In genomic region chr3:194582196-194582905, GRCh38 we compare ENCODE assay signal across 11 cellular contexts. TPM values are rescaled to one million over a fixed set of nuclear protein-coding genes. Genes with fewer than 3 reads are reported as not detected.
DNase-seq lines count a peak whose midpoint lies in the region; ATAC-seq, FAIRE-seq and TF ChIP-seq lines count a peak whose summit lies in the region.
"Had no signal": no experiment of that assay in that cellular context is flagged by ENCODE, and none has a peak within 500 bp of the region (broad histone marks: within the 10 kb centered on the region; RNA-seq: fewer than 3 reads in every experiment).

No MANE protein-coding gene starts in this region.

- no peak for TF ChIP-seq EP300 in H1 (IDR thresholded peaks at IDR 0.05; ENCODE audit: borderline replicate concordance in 1 of 2, low read depth in 2 of 2, low read length in 2 of 2)

- H3K4ac ChIP-seq in H1 (replicated peaks; ENCODE audit: insufficient read length, low read depth, low read length) = no peak overlapping the region

- H3K9me3 ChIP-seq in H1 (ENCODE audit: insufficient read depth in 2 of 2, low read depth in 1 of 2, low read length in 1 of 2) = no peaks in the 10 kb centered on the region

- H4K5ac ChIP-seq in H1 (ENCODE audit: insufficient read length, low read depth, low read length) = no peak overlapping the region

- H2BK12ac ChIP-seq in H1 (ENCODE audit: low read depth, low read length) = no peak overlapping the region

- no peak overlapping the region for H2BK15ac ChIP-seq in H1 (ENCODE audit: low read length)

- no peak overlapping the region for H3K14ac ChIP-seq in H1 (ENCODE audit: insufficient read length)

- H3K9me3 Mint-ChIP-seq in activated T-cell treated with anti-CD3 and anti-CD28 coated beads, Interleukin-2, amount 50 U/mL, for 4 hours = peaks cover 4% of the 10 kb centered on the region
- H3K9me3 Mint-ChIP-seq in osteocyte (ENCODE audit: unreplicated experiment) = no peaks in the 10 kb centered on the region

- FAIRE-seq in H1 (lab: Jason Lieb, UNC) = no peak

- no peak overlapping the region for H3K4me3 ChIP-seq in H1 (ENCODE audit: extremely low read depth in 1 of 4, insufficient read depth in 2 of 4, low read depth in 3 of 4, low read length in 4 of 4)

- H4K20me1 ChIP-seq in H1 (replicated peaks in 1 of 2; ENCODE audit: control insufficient read depth in 1 of 2, insufficient read depth in 2 of 2, low read length in 2 of 2) = no peaks in the 10 kb centered on the region

- no peaks in the 10 kb centered on the region for H3K27me3 ChIP-seq in H1 (replicated peaks in 1 of 4; ENCODE audit: control insufficient read depth in 3 of 4, extremely low read depth in 1 of 4, insufficient read depth in 3 of 4, low read length in 3 of 4)

- no peak for ATAC-seq in activated T-cell treated with anti-CD3 and anti-CD28 coated beads, Interleukin-2, amount 50 U/mL, for 4 hours

- no peak overlapping the region for H2AK5ac ChIP-seq in H1 (ENCODE audit: low read depth, low read length)

- TF ChIP-seq CTCF in H1 (IDR thresholded peaks at IDR 0.05; ENCODE audit: control extremely low read depth in 1 of 3, insufficient read depth in 1 of 3, low read depth in 1 of 3, low read length in 3 of 3) (peak; percentile 2 to 14 (median 9); a peak in 3 of 4 replicates), osteocyte (IDR thresholded peaks at IDR 0.05) (no peak)

- no peak overlapping the region for H4K91ac ChIP-seq in H1 (replicated peaks; ENCODE audit: insufficient read length, low read length)

- no peak overlapping the region for H2BK20ac ChIP-seq in H1 (ENCODE audit: low read length)

- no peak overlapping the region for H3K56ac ChIP-seq in H1 (replicated peaks; ENCODE audit: insufficient read length, low read depth, low read length)

- WGBS in H1 (ENCODE audit: extremely low coverage in 1 of 2, insufficient coverage in 1 of 2, insufficient read length in 1 of 2, insufficient replicate concordance in 2 of 2, low coverage in 1 of 2, low lambda C conversion rate in 2 of 2, missing lambda C conversion rate in 1 of 2), 2 experiments = 88% methylated on average over 24 of the region's 24 CpGs; no CpG with 5 or more reads in 1 of the 2 experiments

- H3K36me3 Mint-ChIP-seq in activated T-cell treated with anti-CD3 and anti-CD28 coated beads, Interleukin-2, amount 50 U/mL, for 4 hours (ENCODE audit: insufficient read depth) = peaks cover 2% of the 10 kb centered on the region
- H3K36me3 Mint-ChIP-seq in osteocyte (ENCODE audit: unreplicated experiment) = peaks cover 2% of the 10 kb centered on the region

- no peak overlapping the region for H4K8ac ChIP-seq in H1 (ENCODE audit: extremely low read depth, insufficient read depth, low read length)

- H3K27ac Mint-ChIP-seq in osteocyte (ENCODE audit: unreplicated experiment) = peak overlapping the region; percentile 78

- no peak overlapping the region for H2AFZ ChIP-seq in H1 (ENCODE audit: low read length)

- H3K79me1 ChIP-seq in H1 (ENCODE audit: low read depth, low read length) = no peaks in the 10 kb centered on the region

- no peak overlapping the region for H3K9ac ChIP-seq in H1 (replicated peaks in 1 of 4; ENCODE audit: extremely low read depth in 1 of 4, low read depth in 3 of 4, low read length in 3 of 4)

- CTCF ChIA-PET in H1 (lab: Charles Lee; ENCODE audit: partially characterized antibody) = interaction anchor here (0.6 to 2.6 kb wide), 8 partner anchors 8 to 249 kb away, joined by 3 to 9 read pairs (median 4); partner anchors contain the start of gene TMEM44

- no peaks in the 10 kb centered on the region for H3K4me1 ChIP-seq in H1 (replicated peaks in 1 of 4; ENCODE audit: control insufficient read depth in 3 of 4, insufficient read depth in 4 of 4, low read length in 3 of 4)

- H3K23me2 ChIP-seq in H1 (ENCODE audit: low read depth, low read length) = peaks cover 3% of the 10 kb centered on the region; the same call in 1 of the 2 replicates

- H3K36me3 ChIP-seq in H1 (ENCODE audit: control insufficient read depth in 2 of 4, insufficient read depth in 4 of 4, low read length in 3 of 4) = no peaks in the 10 kb centered on the region

- TF ChIP-seq RAD21 in H1 (IDR thresholded peaks at IDR 0.05 in 1 of 2, conservative IDR thresholded peaks at IDR 0.05 in 1 of 2; ENCODE audit: low read depth in 2 of 2, low read length in 2 of 2) = peak; percentile 16 to 32; a peak in 3 of 4 replicates

- no peak overlapping the region for H3K18ac ChIP-seq in H1 (ENCODE audit: extremely low read depth, low read length)

- H3K27me3 Mint-ChIP-seq in activated T-cell treated with anti-CD3 and anti-CD28 coated beads, Interleukin-2, amount 50 U/mL, for 4 hours (ENCODE audit: low read depth) = no peaks in the 10 kb centered on the region
- no peaks in the 10 kb centered on the region for H3K27me3 Mint-ChIP-seq in osteocyte (ENCODE audit: unreplicated experiment)

- no peak overlapping the region for H3K4me2 ChIP-seq in H1 (ENCODE audit: insufficient read depth in 1 of 2, low read depth in 2 of 2, low read length in 2 of 2)

- no peak overlapping the region for H3K27ac ChIP-seq in H1 (ENCODE audit: low read depth, low read length)

- H2BK120ac ChIP-seq in H1 (replicated peaks; ENCODE audit: low read depth, low read length) = no peak overlapping the region

- H3K79me2 ChIP-seq in H1 (ENCODE audit: control insufficient read depth in 1 of 2, insufficient read depth in 2 of 2, low read length in 2 of 2) = peaks cover 0 to 4% of the 10 kb centered on the region in 2 experiments; a peak in 1 of 4 replicates

- POLR2A ChIA-PET in H1 (lab: Charles Lee; ENCODE audit: partially characterized antibody) = interaction anchor here (0.6 to 1.8 kb wide), 6 partner anchors 9 to 168 kb away, joined by 3 to 5 read pairs (median 3); no protein-coding TSS in a partner anchor

- peaks cover 27% of the 10 kb centered on the region for H3K4me1 Mint-ChIP-seq in activated T-cell treated with anti-CD3 and anti-CD28 coated beads, Interleukin-2, amount 50 U/mL, for 4 hours (ENCODE audit: low read depth)
- peaks cover 26% of the 10 kb centered on the region for H3K4me1 Mint-ChIP-seq in osteocyte (ENCODE audit: unreplicated experiment)

- DNase-seq in activated T-cell treated with anti-CD3 and anti-CD28 coated beads, Interleukin-2, amount 50 U/mL, for 4 hours = no peak
- no peak for DNase-seq in activated T-cell treated with anti-CD3 and anti-CD28 coated beads, Interleukin-2, amount 50 U/mL, for 48 hours
- DNase-seq in M059J (ENCODE audit: low read depth) = peak; percentile 54
- DNase-seq in H1 (ENCODE audit: low read depth in 1 of 2, low spot score in 2 of 2) = no peak
- DNase-seq in osteocyte (ENCODE audit: extremely low spot score, unreplicated experiment) = no peak
- DNase-seq in C1 segment of cervical spinal cord (lab: John Stamatoyannopoulos, UW) = no peak
- DNase-seq in dermis blood vessel endothelial cell = no peak
- DNase-seq in NCI-H2227 (lab: John Stamatoyannopoulos, UW; ENCODE audit: unreplicated experiment) = no peak
- DNase-seq: activated gamma-delta T cell treated with Interleukin-2 at 50 U/mL for 16 hours; NCI-H510A; stimulated activated naive CD4-positive, alpha-beta T cell had no signal

- TF ChIP-seq POLR2A in H1 (IDR thresholded peaks at IDR 0.05; ENCODE audit: control extremely low read depth in 1 of 2, low read depth in 2 of 2, low read length in 2 of 2) = no peak

- peak overlapping the region; percentile 33 for H3K4me3 Mint-ChIP-seq in activated T-cell treated with anti-CD3 and anti-CD28 coated beads, Interleukin-2, amount 50 U/mL, for 4 hours
- H3K4me3 Mint-ChIP-seq in osteocyte (ENCODE audit: unreplicated experiment) = peak overlapping the region; percentile 41

- no peak overlapping the region for H2BK5ac ChIP-seq in H1 (ENCODE audit: low read depth, low read length)

- no peak overlapping the region for H3K23ac ChIP-seq in H1 (ENCODE audit: insufficient read length)

TF ChIP-seq in H1, 55 proteins besides CTCF, POLR2A, EP300 and RAD21:
- TF ChIP-seq GABPA (IDR thresholded peaks at IDR 0.05; ENCODE audit: borderline replicate concordance, insufficient read depth, low read length) = no peak
- TF ChIP-seq CHD2 (IDR thresholded peaks at IDR 0.05; ENCODE audit: low read length) = no peak
- TF ChIP-seq TEAD4 (IDR thresholded peaks at IDR 0.05; ENCODE audit: low read depth, low read length) = no peak
- no peak for TF ChIP-seq CREB1 (IDR thresholded peaks at IDR 0.05)

RNA-seq across cellular contexts. Expression of gene TMEM44, which starts 50.9 kb away (rescaled TPM):
- 1 to 10 TPM; 1.1 to 2.4 (median 2.0) TPM for total RNA-seq in activated T-cell treated with anti-CD3 and anti-CD28 coated beads, Interleukin-2, amount 50 U/mL, for 4 hours
- total RNA-seq in M059J (2014; rRNA removed; shearing (Covaris generic)) = 13.8 and 19.4 TPM in 2 replicates
- 15.4 and 16.7 TPM in 2 replicates for total RNA-seq in H1 (2021; fragmentation: NEBNext Ultra II Directional; extraction: Animal tissue kit (Norgen Biotek cat#: 25700))
- polyA plus RNA-seq in H1 (2011; rRNA removed) = 14.0 and 14.8 TPM in 2 replicates
- polyA plus RNA-seq in H1 (2011; cell fraction: cytosol; rRNA removed) = 16.6 TPM
- 28.7 TPM for polyA plus RNA-seq in H1 (2011; cell fraction: nucleus; rRNA removed)
- 15.1 to 20.7 TPM (median 18.0 TPM) in 4 replicates for polyA plus RNA-seq in H1 (2012, experiment 1 of 2)
- 9.9 TPM for polyA plus RNA-seq in H1 (2012, experiment 2 of 2)
- polyA plus RNA-seq in H1 (2013, experiment 1 of 2) = 10.8 TPM
- 10.9 TPM for polyA plus RNA-seq in H1 (2013, experiment 2 of 2)
- 12.5 and 13.0 TPM in 2 replicates for polyA minus RNA-seq in H1 (2011; rRNA and poly(A)+ RNA removed)
- polyA minus RNA-seq in H1 (2011; cell fraction: cytosol; rRNA and poly(A)+ RNA removed) = 15.5 TPM
- 11.7 TPM for polyA minus RNA-seq in H1 (2011; cell fraction: nucleus; rRNA and poly(A)+ RNA removed)
- total RNA-seq in osteocyte (27.9 and 34.2 TPM in 2 replicates), dermis blood vessel endothelial cell (50.3 and 96.5 TPM in 2 replicates)
